ENCODE assay signal across 1 cellular context in genomic region chr2:74984947-74985637, GRCh38.
TF ChIP-seq lines count a peak whose summit lies in the region.

No MANE protein-coding gene starts in this region.

TF ChIP-seq in HCT116, 20 proteins besides CTCF, POLR2A, EP300 and RAD21 (continued from another document):
- TF ChIP-seq ZBTB33 (IDR thresholded peaks at IDR 0.05; ENCODE audit: extremely low read depth, insufficient replicate concordance, low read length) (no peak), CEBPB (IDR thresholded peaks at IDR 0.05; ENCODE audit: low read depth) (no peak), EZH2 (IDR thresholded peaks at IDR 0.05) (no peak), ZFX (IDR thresholded peaks at IDR 0.05) (no peak), MAX (IDR thresholded peaks at IDR 0.05) (no peak)
